Comparison of ENCODE assay signal across 8 cellular contexts in the genomic region with DNA sequence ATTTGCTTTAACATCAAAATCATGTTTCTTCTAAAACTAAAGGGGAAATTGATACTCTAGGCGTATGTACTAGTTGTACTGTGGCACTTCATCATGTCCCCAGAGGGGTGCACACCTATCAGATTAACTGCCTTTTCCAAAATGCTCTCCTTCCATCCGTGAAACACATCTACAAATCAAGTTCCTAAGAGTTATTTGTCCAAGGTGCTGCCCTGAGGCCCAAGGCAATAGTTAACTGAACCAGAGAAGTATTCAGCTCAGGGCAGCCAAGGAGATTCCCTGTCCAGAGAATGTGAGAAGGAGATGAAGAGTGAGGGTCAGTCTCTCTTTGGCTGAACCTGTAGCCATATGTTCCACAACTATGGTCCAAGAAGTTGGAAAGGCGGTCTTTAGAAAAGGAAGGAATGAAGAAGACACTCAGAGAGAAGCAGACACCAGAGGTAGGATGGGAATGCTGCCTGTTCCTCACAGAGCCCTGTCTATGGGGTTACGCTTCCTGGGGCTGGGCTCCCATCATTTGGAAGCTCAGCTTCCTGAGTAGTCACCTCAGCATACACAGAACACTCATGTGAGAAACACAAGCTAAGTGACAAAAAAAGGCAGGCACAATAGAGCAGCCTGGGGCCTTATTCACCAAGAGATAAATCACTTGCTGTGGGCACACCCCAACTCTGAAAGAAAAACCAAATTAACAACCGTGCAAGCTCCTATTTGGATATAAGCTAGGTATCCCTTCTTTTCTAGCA. TPM values are rescaled to one million over a fixed set of nuclear protein-coding genes. Genes with fewer than 3 reads are reported as not detected.
A peak's percentile ranks its signal among the peaks of the same experiment; 100 is the strongest.
DNase-seq lines count a peak whose midpoint lies in the region; ATAC-seq lines count a peak whose summit lies in the region.

No MANE protein-coding gene starts in this region.

- H3K4me3 Mint-ChIP-seq in activated T-cell treated with anti-CD3 and anti-CD28 coated beads, Interleukin-2, amount 50 U/mL, for 72 hours, result peak overlapping the region; percentile 87 to 94
- peak overlapping the region; percentile 79 to 83 for H3K4me3 Mint-ChIP-seq in stimulated activated naive B cell treated with anti-CD40 and anti-IgM and Interleukin-4, amounts not matched to agents 10 μg/mL and 1 μg/mL and 100 μg/mL, for 72 hours

- H3K9me3 ChIP-seq in adipocyte (ENCODE audit: control insufficient read depth, low read length), result no peaks in the 10 kb centered on the region

- no peaks in the 10 kb centered on the region for H3K36me3 Mint-ChIP-seq in activated T-cell treated with anti-CD3 and anti-CD28 coated beads, Interleukin-2, amount 50 U/mL, for 72 hours (ENCODE audit: insufficient read depth in 2 of 2)
- H3K36me3 Mint-ChIP-seq in stimulated activated naive B cell treated with anti-CD40 and anti-IgM and Interleukin-4, amounts not matched to agents 10 μg/mL and 1 μg/mL and 100 μg/mL, for 72 hours, result peaks cover 4 to 24% of the 10 kb centered on the region in 2 donors

- no peaks in the 10 kb centered on the region for H3K9me3 Mint-ChIP-seq in activated T-cell treated with anti-CD3 and anti-CD28 coated beads, Interleukin-2, amount 50 U/mL, for 72 hours
- H3K9me3 Mint-ChIP-seq in stimulated activated naive B cell treated with anti-CD40 and anti-IgM and Interleukin-4, amounts not matched to agents 10 μg/mL and 1 μg/mL and 100 μg/mL, for 72 hours, result no peaks in the 10 kb centered on the region

- H3K36me3 ChIP-seq in adipocyte (ENCODE audit: control insufficient read depth, insufficient read depth, low read length, severe bottlenecking), result no peaks in the 10 kb centered on the region

- H3K4me3 ChIP-seq in adipocyte (ENCODE audit: low read length), result peak overlapping the region; percentile 57

- H3K27ac Mint-ChIP-seq in activated T-cell treated with anti-CD3 and anti-CD28 coated beads, Interleukin-2, amount 50 U/mL, for 72 hours, result peak overlapping the region; percentile 99
- peak overlapping the region; percentile 89 for H3K27ac Mint-ChIP-seq in stimulated activated naive B cell treated with anti-CD40 and anti-IgM and Interleukin-4, amounts not matched to agents 10 μg/mL and 1 μg/mL and 100 μg/mL, for 72 hours

- DNase-seq in activated T-cell treated with anti-CD3 and anti-CD28 coated beads, Interleukin-2, amount 50 U/mL, for 72 hours, result peak in 1 of 2 donors; percentile 35
- no peak for DNase-seq in activated T-cell treated with anti-CD3 and anti-CD28 coated beads for 4 hours
- no peak for DNase-seq in adipocyte (ENCODE audit: low read depth)
- DNase-seq in stimulated activated naive B cell treated with anti-CD40 and anti-IgM and Interleukin-4, amounts not matched to agents 10 μg/mL and 1 μg/mL and 100 μg/mL, for 72 hours, result no peak
- no peak for DNase-seq in NCI-H146 treated with DMSO at 0.1 percent for 48 hours (lab: John Stamatoyannopoulos, UW; ENCODE audit: unreplicated experiment)
- no peak for DNase-seq in iPS-NIHi11 (ENCODE audit: low spot score)
- DNase-seq in RKO (ENCODE audit: low spot score), result no peak

- ATAC-seq in activated T-cell treated with anti-CD3 and anti-CD28 coated beads, Interleukin-2, amount 50 U/mL, for 72 hours (replicated peaks in 1 of 2), result peak; percentile 67 to 70
- ATAC-seq in HG03095 (IDR thresholded peaks at IDR 0.05; ENCODE audit: unreplicated experiment), result peak; percentile 30
- ATAC-seq in stimulated activated naive B cell treated with anti-CD40 and anti-IgM and Interleukin-4, amounts not matched to agents 10 μg/mL and 1 μg/mL and 100 μg/mL, for 72 hours (replicated peaks), result peak; percentile 33 to 42

- H3K27me3 ChIP-seq in adipocyte (replicated peaks; ENCODE audit: control insufficient read depth, insufficient read depth, low read length), result no peaks in the 10 kb centered on the region

- H3K4me1 Mint-ChIP-seq in activated T-cell treated with anti-CD3 and anti-CD28 coated beads, Interleukin-2, amount 50 U/mL, for 72 hours (ENCODE audit: low read depth), result peaks cover 83% of the 10 kb centered on the region
- peaks cover 53 to 78% of the 10 kb centered on the region in 2 donors for H3K4me1 Mint-ChIP-seq in stimulated activated naive B cell treated with anti-CD40 and anti-IgM and Interleukin-4, amounts not matched to agents 10 μg/mL and 1 μg/mL and 100 μg/mL, for 72 hours

- peaks cover 41% of the 10 kb centered on the region for H3K4me1 ChIP-seq in adipocyte (ENCODE audit: control insufficient read depth, insufficient read depth, low read length)

- no peaks in the 10 kb centered on the region for H3K27me3 Mint-ChIP-seq in activated T-cell treated with anti-CD3 and anti-CD28 coated beads, Interleukin-2, amount 50 U/mL, for 72 hours (ENCODE audit: low read depth)
- H3K27me3 Mint-ChIP-seq in stimulated activated naive B cell treated with anti-CD40 and anti-IgM and Interleukin-4, amounts not matched to agents 10 μg/mL and 1 μg/mL and 100 μg/mL, for 72 hours, result no peaks in the 10 kb centered on the region

- peak overlapping the region; percentile 59 for H3K9ac ChIP-seq in adipocyte (ENCODE audit: low read length)

RNA-seq across cellular contexts. Expression of gene ANKRD44, which starts 55.6 kb away (rescaled TPM):
- total RNA-seq in activated T-cell treated with anti-CD3 and anti-CD28 coated beads, Interleukin-2, amount 50 U/mL, for 72 hours, result 100 to 1,000 TPM; 114 to 141 TPM
